ENCODE assay signal across 8 cellular contexts in genomic region chr10:97081621-97082235, GRCh38.
DNase-seq lines count a peak whose midpoint lies in the region; ATAC-seq and TF ChIP-seq lines count a peak whose summit lies in the region.

No MANE protein-coding gene starts in this region.

- H3K9ac ChIP-seq in smooth muscle cell (ENCODE audit: low read depth): no peak overlapping the region

- no peaks in the 10 kb centered on the region for H4K20me1 ChIP-seq in smooth muscle cell (ENCODE audit: low read depth)

- no peaks in the 10 kb centered on the region for H3K79me2 ChIP-seq in smooth muscle cell (ENCODE audit: low read depth)

- WGBS in smooth muscle cell (ENCODE audit: low lambda C conversion rate): 15% methylated on average over 6 of the region's 6 CpGs

- peak; percentile 70 to 86 for DNase-seq in cardiac muscle cell (ENCODE audit: low read depth in 1 of 2, low spot score in 1 of 2)
- DNase-seq in cardiac septum (ENCODE audit: low spot score): no peak
- DNase-seq in RPMI7951 (ENCODE audit: low read depth): peak; percentile 40
- peak; percentile 79 for DNase-seq in activated effector memory CD4-positive, alpha-beta T cell treated with anti-CD3 and anti-CD28 coated beads, Interleukin-2, amount 50 U/mL, for 16 hours
- peak; percentile 61 for DNase-seq in glomerular visceral epithelial cell (ENCODE audit: extremely low spot score)
- peak; percentile 23 for DNase-seq in smooth muscle cell (lab: John Stamatoyannopoulos, UW; ENCODE audit: unreplicated experiment)
- DNase-seq in NCI-H748 treated with DMSO at 0.1 percent for 48 hours (lab: John Stamatoyannopoulos, UW): no peak

- no peak overlapping the region for H3K27ac ChIP-seq in cardiac muscle cell
- no peak overlapping the region for H3K27ac ChIP-seq in smooth muscle cell (ENCODE audit: low read depth)

- H3K27me3 ChIP-seq in cardiac muscle cell (peaks cover 2% of the 10 kb centered on the region), smooth muscle cell (ENCODE audit: low read depth) (peaks cover 14% of the 10 kb centered on the region)

- no peak for ATAC-seq in GM21360 (IDR thresholded peaks at IDR 0.05; ENCODE audit: unreplicated experiment)

- H3K4me2 ChIP-seq in smooth muscle cell: no peak overlapping the region

- peak; percentile 94 for TF ChIP-seq CTCF in cardiac muscle cell (IDR thresholded peaks at IDR 0.05; ENCODE audit: low read depth, low read length)
- peak; percentile 73 for TF ChIP-seq CTCF in smooth muscle cell (IDR thresholded peaks at IDR 0.05; ENCODE audit: borderline replicate concordance, insufficient read depth, poor library complexity, severe bottlenecking)

- no peaks in the 10 kb centered on the region for H3F3A ChIP-seq in smooth muscle cell (ENCODE audit: low read depth)

- H3K36me3 ChIP-seq in cardiac muscle cell (no peaks in the 10 kb centered on the region), smooth muscle cell (ENCODE audit: low read depth) (no peaks in the 10 kb centered on the region)

- no peak overlapping the region for H2AFZ ChIP-seq in smooth muscle cell (ENCODE audit: low read depth)

- H3K4me1 ChIP-seq in cardiac muscle cell (ENCODE audit: low read depth) (no peaks in the 10 kb centered on the region), smooth muscle cell (ENCODE audit: low read depth) (no peaks in the 10 kb centered on the region)

- H3K9me3 ChIP-seq in cardiac muscle cell (ENCODE audit: low read depth) (no peaks in the 10 kb centered on the region), smooth muscle cell (replicated peaks; ENCODE audit: low read depth) (no peaks in the 10 kb centered on the region)

- H3K4me3 ChIP-seq in cardiac muscle cell (no peak overlapping the region), smooth muscle cell (no peak overlapping the region)

- intact Hi-C loops in cardiac septum (cut with DNase I): no loop called here

Comparison
In these comparisons a context has a peak if more than half of its experiments do, and no peak if none do; other contexts are left out.
1. DNase-seq: peak in cardiac muscle cell (2 of 2), RPMI7951 (single experiment), activated effector memory CD4-positive, alpha-beta T cell treated with anti-CD3 and anti-CD28 coated beads, Interleukin-2, amount 50 U/mL, for 16 hours (single experiment), glomerular visceral epithelial cell (single experiment) and smooth muscle cell (single experiment); none in cardiac septum (single experiment) and NCI-H748 treated with DMSO at 0.1 percent for 48 hours (single experiment).